Comparison of ENCODE assay signal across 1 cellular context in the genomic region with DNA sequence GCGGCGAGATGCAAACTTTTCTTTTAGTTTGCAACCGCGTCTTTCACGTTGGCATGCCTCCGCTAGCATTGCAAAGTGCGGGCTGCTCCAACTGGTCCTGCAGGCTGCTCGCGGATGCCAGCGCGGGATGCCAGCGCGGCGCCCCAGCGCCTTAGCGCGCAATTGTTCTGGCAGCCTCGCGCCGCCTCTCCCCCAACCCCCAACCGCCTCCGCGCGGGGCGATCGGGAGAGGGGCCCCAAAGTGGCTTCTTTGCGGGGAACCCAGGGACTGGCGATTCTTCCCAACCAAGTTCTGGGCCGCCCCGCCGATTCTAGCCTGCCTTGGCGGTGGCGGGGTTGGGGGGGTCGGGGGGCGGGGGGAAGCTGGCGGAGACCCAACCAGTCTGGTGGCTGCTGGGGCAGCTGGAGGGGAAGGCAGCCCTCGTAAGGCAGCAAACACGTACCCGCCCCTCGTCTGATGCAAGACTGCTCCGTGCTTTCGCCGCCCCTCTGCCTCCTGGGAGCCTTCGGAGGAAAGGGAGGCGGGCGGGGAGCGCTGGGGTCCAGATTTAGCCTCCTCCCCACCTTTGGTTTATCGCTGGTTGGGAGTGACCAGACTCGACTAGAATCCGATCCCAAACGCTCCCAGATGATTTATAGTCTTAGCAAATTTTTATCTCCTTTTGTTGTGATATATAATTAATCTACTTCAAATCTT.
TF ChIP-seq lines count a peak whose summit lies in the region.

No MANE protein-coding gene starts in this region.

TF ChIP-seq in K562, 482 proteins besides CTCF, POLR2A, EP300 and RAD21 (continued from another document and continues in another):
- TF ChIP-seq FOXJ3 (CRISPR knock-in tag; IDR thresholded peaks at IDR 0.05) (no peak), ZBTB17 (CRISPR knock-in tag; IDR thresholded peaks at IDR 0.05) (no peak), HIVEP1 (CRISPR knock-in tag; IDR thresholded peaks at IDR 0.05) (no peak), C11orf30 (IDR thresholded peaks at IDR 0.05; ENCODE audit: low read depth) (no peak), KHSRP (IDR thresholded peaks at IDR 0.05) (no peak), MECOM (CRISPR knock-in tag; IDR thresholded peaks at IDR 0.05) (no peak), TEAD1 (CRISPR knock-in tag; IDR thresholded peaks at IDR 0.05) (no peak), POLR2H (tag; IDR thresholded peaks at IDR 0.05; ENCODE audit: low read depth) (peak; percentile 60), ATF3 (IDR thresholded peaks at IDR 0.05) (peak; percentile 86), ATF3 (CRISPR knock-in tag; conservative IDR thresholded peaks at IDR 0.05) (no peak), EGR1 (conservative IDR thresholded peaks at IDR 0.05) (peak; percentile 38; the same call in 1 of the 2 replicates), XRCC4 (IDR thresholded peaks at IDR 0.05; ENCODE audit: extremely low read depth, insufficient read depth, insufficient read length) (no peak), ETV1 (tag; conservative IDR thresholded peaks at IDR 0.05; ENCODE audit: low read depth) (no peak; the same call in 1 of the 2 replicates), NFATC3 (IDR thresholded peaks at IDR 0.05) (no peak), ZNF79 (CRISPR knock-in tag; IDR thresholded peaks at IDR 0.05; ENCODE audit: low read depth) (no peak), PTBP1 (IDR thresholded peaks at IDR 0.05; ENCODE audit: low read depth, low read length) (no peak), MED1 (CRISPR knock-in tag; IDR thresholded peaks at IDR 0.05; ENCODE audit: borderline replicate concordance) (no peak), NELFE (IDR thresholded peaks at IDR 0.05; ENCODE audit: insufficient read depth, insufficient read length) (no peak), TGIF2 (CRISPR knock-in tag; IDR thresholded peaks at IDR 0.05) (no peak), BCL6 (CRISPR knock-in tag; IDR thresholded peaks at IDR 0.05) (no peak), ZNF551 (CRISPR knock-in tag; IDR thresholded peaks at IDR 0.05) (no peak), NCOA1 (IDR thresholded peaks at IDR 0.05; ENCODE audit: low read depth) (no peak), SNAPC5 (CRISPR knock-in tag; IDR thresholded peaks at IDR 0.05) (no peak), DLX4 (CRISPR knock-in tag; IDR thresholded peaks at IDR 0.05) (no peak), GABPB2 (CRISPR knock-in tag; conservative IDR thresholded peaks at IDR 0.05) (no peak), ZNF311 (CRISPR knock-in tag; IDR thresholded peaks at IDR 0.05) (no peak), EWSR1 (IDR thresholded peaks at IDR 0.05; ENCODE audit: borderline replicate concordance, low read depth, partially characterized antibody) (no peak), TBP (optimal IDR thresholded peaks at IDR 0.05; ENCODE audit: low read depth, low read length) (peak; percentile 33), KDM2B (CRISPR knock-in tag; IDR thresholded peaks at IDR 0.05) (no peak), ZNF124 (CRISPR knock-in tag; IDR thresholded peaks at IDR 0.05) (no peak), ZNF23 (CRISPR knock-in tag; IDR thresholded peaks at IDR 0.05) (no peak), ZNF764 (CRISPR knock-in tag; IDR thresholded peaks at IDR 0.05; ENCODE audit: low read depth) (no peak), MTA1 (IDR thresholded peaks at IDR 0.05; ENCODE audit: borderline replicate concordance) (no peak), ZNF511 (CRISPR knock-in tag; IDR thresholded peaks at IDR 0.05) (no peak), POU5F1 (IDR thresholded peaks at IDR 0.05; ENCODE audit: borderline replicate concordance, low read depth, low read length, partially characterized antibody) (no peak), RAD51 (IDR thresholded peaks at IDR 0.05; ENCODE audit: borderline replicate concordance, low read depth) (no peak), KLF6 (CRISPR knock-in tag; IDR thresholded peaks at IDR 0.05; ENCODE audit: borderline replicate concordance) (no peak), CC2D1A (IDR thresholded peaks at IDR 0.05) (no peak)
- TF ChIP-seq, protein P1, sequence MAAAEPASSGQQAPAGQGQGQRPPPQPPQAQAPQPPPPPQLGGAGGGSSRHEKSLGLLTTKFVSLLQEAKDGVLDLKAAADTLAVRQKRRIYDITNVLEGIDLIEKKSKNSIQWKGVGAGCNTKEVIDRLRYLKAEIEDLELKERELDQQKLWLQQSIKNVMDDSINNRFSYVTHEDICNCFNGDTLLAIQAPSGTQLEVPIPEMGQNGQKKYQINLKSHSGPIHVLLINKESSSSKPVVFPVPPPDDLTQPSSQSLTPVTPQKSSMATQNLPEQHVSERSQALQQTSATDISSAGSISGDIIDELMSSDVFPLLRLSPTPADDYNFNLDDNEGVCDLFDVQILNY (CRISPR knock-in tag; IDR thresholded peaks at IDR 0.05), result no peak
- TF ChIP-seq, protein P2, sequence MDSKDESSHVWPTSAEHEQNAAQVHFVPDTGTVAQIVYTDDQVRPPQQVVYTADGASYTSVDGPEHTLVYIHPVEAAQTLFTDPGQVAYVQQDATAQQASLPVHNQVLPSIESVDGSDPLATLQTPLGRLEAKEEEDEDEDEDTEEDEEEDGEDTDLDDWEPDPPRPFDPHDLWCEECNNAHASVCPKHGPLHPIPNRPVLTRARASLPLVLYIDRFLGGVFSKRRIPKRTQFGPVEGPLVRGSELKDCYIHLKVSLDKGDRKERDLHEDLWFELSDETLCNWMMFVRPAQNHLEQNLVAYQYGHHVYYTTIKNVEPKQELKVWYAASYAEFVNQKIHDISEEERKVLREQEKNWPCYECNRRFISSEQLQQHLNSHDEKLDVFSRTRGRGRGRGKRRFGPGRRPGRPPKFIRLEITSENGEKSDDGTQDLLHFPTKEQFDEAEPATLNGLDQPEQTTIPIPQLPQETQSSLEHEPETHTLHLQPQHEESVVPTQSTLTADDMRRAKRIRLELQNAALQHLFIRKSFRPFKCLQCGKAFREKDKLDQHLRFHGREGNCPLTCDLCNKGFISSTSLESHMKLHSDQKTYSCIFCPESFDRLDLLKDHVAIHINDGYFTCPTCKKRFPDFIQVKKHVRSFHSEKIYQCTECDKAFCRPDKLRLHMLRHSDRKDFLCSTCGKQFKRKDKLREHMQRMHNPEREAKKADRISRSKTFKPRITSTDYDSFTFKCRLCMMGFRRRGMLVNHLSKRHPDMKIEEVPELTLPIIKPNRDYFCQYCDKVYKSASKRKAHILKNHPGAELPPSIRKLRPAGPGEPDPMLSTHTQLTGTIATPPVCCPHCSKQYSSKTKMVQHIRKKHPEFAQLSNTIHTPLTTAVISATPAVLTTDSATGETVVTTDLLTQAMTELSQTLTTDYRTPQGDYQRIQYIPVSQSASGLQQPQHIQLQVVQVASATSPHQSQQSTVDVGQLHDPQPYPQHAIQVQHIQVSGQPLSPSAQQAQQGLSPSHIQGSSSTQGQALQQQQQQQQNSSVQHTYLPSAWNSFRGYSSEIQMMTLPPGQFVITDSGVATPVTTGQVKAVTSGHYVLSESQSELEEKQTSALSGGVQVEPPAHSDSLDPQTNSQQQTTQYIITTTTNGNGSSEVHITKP (IDR thresholded peaks at IDR 0.05; ENCODE audit: partially characterized antibody), result no peak
- TF ChIP-seq, protein P3, sequence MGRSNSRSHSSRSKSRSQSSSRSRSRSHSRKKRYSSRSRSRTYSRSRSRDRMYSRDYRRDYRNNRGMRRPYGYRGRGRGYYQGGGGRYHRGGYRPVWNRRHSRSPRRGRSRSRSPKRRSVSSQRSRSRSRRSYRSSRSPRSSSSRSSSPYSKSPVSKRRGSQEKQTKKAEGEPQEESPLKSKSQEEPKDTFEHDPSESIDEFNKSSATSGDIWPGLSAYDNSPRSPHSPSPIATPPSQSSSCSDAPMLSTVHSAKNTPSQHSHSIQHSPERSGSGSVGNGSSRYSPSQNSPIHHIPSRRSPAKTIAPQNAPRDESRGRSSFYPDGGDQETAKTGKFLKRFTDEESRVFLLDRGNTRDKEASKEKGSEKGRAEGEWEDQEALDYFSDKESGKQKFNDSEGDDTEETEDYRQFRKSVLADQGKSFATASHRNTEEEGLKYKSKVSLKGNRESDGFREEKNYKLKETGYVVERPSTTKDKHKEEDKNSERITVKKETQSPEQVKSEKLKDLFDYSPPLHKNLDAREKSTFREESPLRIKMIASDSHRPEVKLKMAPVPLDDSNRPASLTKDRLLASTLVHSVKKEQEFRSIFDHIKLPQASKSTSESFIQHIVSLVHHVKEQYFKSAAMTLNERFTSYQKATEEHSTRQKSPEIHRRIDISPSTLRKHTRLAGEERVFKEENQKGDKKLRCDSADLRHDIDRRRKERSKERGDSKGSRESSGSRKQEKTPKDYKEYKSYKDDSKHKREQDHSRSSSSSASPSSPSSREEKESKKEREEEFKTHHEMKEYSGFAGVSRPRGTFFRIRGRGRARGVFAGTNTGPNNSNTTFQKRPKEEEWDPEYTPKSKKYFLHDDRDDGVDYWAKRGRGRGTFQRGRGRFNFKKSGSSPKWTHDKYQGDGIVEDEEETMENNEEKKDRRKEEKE (IDR thresholded peaks at IDR 0.05; ENCODE audit: borderline replicate concordance in 1 of 2, control insufficient read depth in 1 of 2, low read depth in 2 of 2, low read length in 1 of 2), result no peak
- TF ChIP-seq, protein P4, sequence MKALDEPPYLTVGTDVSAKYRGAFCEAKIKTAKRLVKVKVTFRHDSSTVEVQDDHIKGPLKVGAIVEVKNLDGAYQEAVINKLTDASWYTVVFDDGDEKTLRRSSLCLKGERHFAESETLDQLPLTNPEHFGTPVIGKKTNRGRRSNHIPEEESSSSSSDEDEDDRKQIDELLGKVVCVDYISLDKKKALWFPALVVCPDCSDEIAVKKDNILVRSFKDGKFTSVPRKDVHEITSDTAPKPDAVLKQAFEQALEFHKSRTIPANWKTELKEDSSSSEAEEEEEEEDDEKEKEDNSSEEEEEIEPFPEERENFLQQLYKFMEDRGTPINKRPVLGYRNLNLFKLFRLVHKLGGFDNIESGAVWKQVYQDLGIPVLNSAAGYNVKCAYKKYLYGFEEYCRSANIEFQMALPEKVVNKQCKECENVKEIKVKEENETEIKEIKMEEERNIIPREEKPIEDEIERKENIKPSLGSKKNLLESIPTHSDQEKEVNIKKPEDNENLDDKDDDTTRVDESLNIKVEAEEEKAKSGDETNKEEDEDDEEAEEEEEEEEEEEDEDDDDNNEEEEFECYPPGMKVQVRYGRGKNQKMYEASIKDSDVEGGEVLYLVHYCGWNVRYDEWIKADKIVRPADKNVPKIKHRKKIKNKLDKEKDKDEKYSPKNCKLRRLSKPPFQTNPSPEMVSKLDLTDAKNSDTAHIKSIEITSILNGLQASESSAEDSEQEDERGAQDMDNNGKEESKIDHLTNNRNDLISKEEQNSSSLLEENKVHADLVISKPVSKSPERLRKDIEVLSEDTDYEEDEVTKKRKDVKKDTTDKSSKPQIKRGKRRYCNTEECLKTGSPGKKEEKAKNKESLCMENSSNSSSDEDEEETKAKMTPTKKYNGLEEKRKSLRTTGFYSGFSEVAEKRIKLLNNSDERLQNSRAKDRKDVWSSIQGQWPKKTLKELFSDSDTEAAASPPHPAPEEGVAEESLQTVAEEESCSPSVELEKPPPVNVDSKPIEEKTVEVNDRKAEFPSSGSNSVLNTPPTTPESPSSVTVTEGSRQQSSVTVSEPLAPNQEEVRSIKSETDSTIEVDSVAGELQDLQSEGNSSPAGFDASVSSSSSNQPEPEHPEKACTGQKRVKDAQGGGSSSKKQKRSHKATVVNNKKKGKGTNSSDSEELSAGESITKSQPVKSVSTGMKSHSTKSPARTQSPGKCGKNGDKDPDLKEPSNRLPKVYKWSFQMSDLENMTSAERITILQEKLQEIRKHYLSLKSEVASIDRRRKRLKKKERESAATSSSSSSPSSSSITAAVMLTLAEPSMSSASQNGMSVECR (CRISPR knock-in tag; IDR thresholded peaks at IDR 0.05), result no peak
- TF ChIP-seq, protein P5, sequence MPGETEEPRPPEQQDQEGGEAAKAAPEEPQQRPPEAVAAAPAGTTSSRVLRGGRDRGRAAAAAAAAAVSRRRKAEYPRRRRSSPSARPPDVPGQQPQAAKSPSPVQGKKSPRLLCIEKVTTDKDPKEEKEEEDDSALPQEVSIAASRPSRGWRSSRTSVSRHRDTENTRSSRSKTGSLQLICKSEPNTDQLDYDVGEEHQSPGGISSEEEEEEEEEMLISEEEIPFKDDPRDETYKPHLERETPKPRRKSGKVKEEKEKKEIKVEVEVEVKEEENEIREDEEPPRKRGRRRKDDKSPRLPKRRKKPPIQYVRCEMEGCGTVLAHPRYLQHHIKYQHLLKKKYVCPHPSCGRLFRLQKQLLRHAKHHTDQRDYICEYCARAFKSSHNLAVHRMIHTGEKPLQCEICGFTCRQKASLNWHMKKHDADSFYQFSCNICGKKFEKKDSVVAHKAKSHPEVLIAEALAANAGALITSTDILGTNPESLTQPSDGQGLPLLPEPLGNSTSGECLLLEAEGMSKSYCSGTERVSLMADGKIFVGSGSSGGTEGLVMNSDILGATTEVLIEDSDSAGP (CRISPR knock-in tag; IDR thresholded peaks at IDR 0.05), result no peak
- TF ChIP-seq, protein P6, sequence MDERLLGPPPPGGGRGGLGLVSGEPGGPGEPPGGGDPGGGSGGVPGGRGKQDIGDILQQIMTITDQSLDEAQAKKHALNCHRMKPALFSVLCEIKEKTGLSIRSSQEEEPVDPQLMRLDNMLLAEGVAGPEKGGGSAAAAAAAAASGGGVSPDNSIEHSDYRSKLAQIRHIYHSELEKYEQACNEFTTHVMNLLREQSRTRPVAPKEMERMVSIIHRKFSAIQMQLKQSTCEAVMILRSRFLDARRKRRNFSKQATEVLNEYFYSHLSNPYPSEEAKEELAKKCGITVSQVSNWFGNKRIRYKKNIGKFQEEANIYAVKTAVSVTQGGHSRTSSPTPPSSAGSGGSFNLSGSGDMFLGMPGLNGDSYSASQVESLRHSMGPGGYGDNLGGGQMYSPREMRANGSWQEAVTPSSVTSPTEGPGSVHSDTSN (CRISPR knock-in tag; IDR thresholded peaks at IDR 0.05; ENCODE audit: low read depth), result no peak
- TF ChIP-seq, protein P6 (tag; conservative IDR thresholded peaks at IDR 0.05; ENCODE audit: low read depth), result peak; percentile 86
